9 cellular contexts compared by ENCODE assay signal in the genomic region with DNA sequence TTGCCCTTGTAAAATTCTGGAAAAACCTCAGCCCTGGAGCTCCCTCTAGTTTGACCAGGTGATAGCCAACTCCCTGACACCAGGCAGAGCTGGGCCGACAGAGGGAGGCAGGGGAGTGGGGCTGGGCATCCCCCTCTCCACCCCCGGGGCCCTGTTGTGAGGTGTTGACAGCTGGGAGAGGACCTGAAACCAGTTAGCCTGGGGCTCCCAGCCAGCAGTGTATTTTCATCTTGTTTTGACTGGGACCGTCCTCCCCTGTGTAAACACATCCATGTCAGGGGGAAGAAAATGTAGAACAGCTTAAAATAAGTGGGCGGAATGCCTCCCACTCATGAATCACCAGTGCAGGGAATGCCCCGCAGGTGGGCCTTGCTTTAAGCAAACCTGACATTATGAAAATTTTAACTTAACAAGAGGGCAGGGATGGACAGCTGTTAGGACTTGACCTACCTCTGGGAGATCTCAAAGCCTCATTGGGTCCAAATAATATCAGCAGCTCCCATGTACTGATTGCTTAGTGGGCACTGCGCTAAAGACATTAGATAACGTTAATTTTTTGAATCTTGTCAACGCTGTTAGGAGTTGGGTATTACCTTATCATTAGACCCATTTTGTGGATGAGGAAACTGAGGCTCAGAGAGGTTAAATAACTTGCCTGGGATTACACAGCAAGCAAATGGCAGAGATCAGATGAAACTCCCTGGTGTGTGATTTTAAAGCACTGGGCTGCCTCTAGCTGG. TPM values are rescaled to one million over a fixed set of nuclear protein-coding genes. Genes with fewer than 3 reads are reported as not detected.
DNase-seq lines count a peak whose midpoint lies in the region; ATAC-seq, FAIRE-seq and TF ChIP-seq lines count a peak whose summit lies in the region.
"Had no signal": no experiment of that assay in that cellular context is flagged by ENCODE, and none has a peak within 500 bp of the region (broad histone marks: within the 10 kb centered on the region; RNA-seq: fewer than 3 reads in every experiment).

No MANE protein-coding gene starts in this region.

- H3K36me3 ChIP-seq in H1 (ENCODE audit: control insufficient read depth in 2 of 4, insufficient read depth in 4 of 4, low read length in 3 of 4) = no peaks in the 10 kb centered on the region

- no peaks in the 10 kb centered on the region for H3K9me3 ChIP-seq in H1 (ENCODE audit: insufficient read depth in 2 of 2, low read depth in 1 of 2, low read length in 1 of 2)

- H2BK12ac ChIP-seq in H1 (ENCODE audit: low read depth, low read length) = no peak overlapping the region

- no peak overlapping the region for H3K14ac ChIP-seq in H1 (ENCODE audit: insufficient read length)

- POLR2A ChIA-PET in H1 (lab: Charles Lee; ENCODE audit: partially characterized antibody) = interaction anchor here (1.3 to 4.7 kb wide), 2 partner anchors 13 to 21 kb away, joined by 3 to 51 read pairs; no protein-coding TSS in a partner anchor

- H3K4me1 ChIP-seq in H1 (replicated peaks in 1 of 4; ENCODE audit: control insufficient read depth in 3 of 4, insufficient read depth in 4 of 4, low read length in 3 of 4) (peaks cover 0 to 17% (median 11%) of the 10 kb centered on the region in 4 experiments; a peak in 5 of 7 replicates), foreskin keratinocyte (no peaks in the 10 kb centered on the region)

- 85% methylated on average over 8 of the region's 8 CpGs; no CpG with 5 or more reads in 1 of the 2 experiments for WGBS in H1 (ENCODE audit: extremely low coverage in 1 of 2, insufficient coverage in 1 of 2, insufficient read length in 1 of 2, insufficient replicate concordance in 2 of 2, low coverage in 1 of 2, low lambda C conversion rate in 2 of 2, missing lambda C conversion rate in 1 of 2), 2 experiments

- no peak overlapping the region for H3K4ac ChIP-seq in H1 (replicated peaks; ENCODE audit: insufficient read length, low read depth, low read length)

- no peak overlapping the region for H2BK15ac ChIP-seq in H1 (ENCODE audit: low read length)

- H3K27me3 ChIP-seq in H1 (replicated peaks in 1 of 4; ENCODE audit: control insufficient read depth in 3 of 4, extremely low read depth in 1 of 4, insufficient read depth in 3 of 4, low read length in 3 of 4) (no peaks in the 10 kb centered on the region), foreskin keratinocyte (no peaks in the 10 kb centered on the region)

- H3K36me3 Mint-ChIP-seq in stimulated activated naive B cell treated with anti-CD40 and anti-IgM and Interleukin-4, amounts not matched to agents 10 μg/mL and 1 μg/mL and 100 μg/mL, for 72 hours = no peaks in the 10 kb centered on the region

- H3K23ac ChIP-seq in H1 (ENCODE audit: insufficient read length) = no peak overlapping the region

- no peak overlapping the region for H3K4me3 Mint-ChIP-seq in stimulated activated naive B cell treated with anti-CD40 and anti-IgM and Interleukin-4, amounts not matched to agents 10 μg/mL and 1 μg/mL and 100 μg/mL, for 72 hours

- FAIRE-seq in H1 (lab: Jason Lieb, UNC) = no peak

- H2BK5ac ChIP-seq in H1 (ENCODE audit: low read depth, low read length) = no peak overlapping the region

- H4K20me1 ChIP-seq in H1 (replicated peaks in 1 of 2; ENCODE audit: control insufficient read depth in 1 of 2, insufficient read depth in 2 of 2, low read length in 2 of 2) = no peaks in the 10 kb centered on the region

- no peak overlapping the region for H4K8ac ChIP-seq in H1 (ENCODE audit: extremely low read depth, insufficient read depth, low read length)

- ATAC-seq in HG03064 (IDR thresholded peaks at IDR 0.05; ENCODE audit: low read depth, unreplicated experiment) (peak; percentile 63), GM19328 (IDR thresholded peaks at IDR 0.05; ENCODE audit: unreplicated experiment) (no peak), foreskin keratinocyte (no peak)
- ATAC-seq in stimulated activated naive B cell treated with anti-CD40 and anti-IgM and Interleukin-4, amounts not matched to agents 10 μg/mL and 1 μg/mL and 100 μg/mL, for 72 hours (replicated peaks) = peak; percentile 85 to 92

- no peak for TF ChIP-seq EP300 in H1 (IDR thresholded peaks at IDR 0.05; ENCODE audit: borderline replicate concordance in 1 of 2, low read depth in 2 of 2, low read length in 2 of 2)

- H4K5ac ChIP-seq in H1 (ENCODE audit: insufficient read length, low read depth, low read length) = no peak overlapping the region

- H3K9ac ChIP-seq in H1 (replicated peaks in 1 of 4; ENCODE audit: extremely low read depth in 1 of 4, low read depth in 3 of 4, low read length in 3 of 4) = no peak overlapping the region

- DNase-seq in NCI-H1417 (lab: John Stamatoyannopoulos, UW) = peak in 2 of 3 experiments; percentile 68 to 89
- no peak for DNase-seq in NCI-H1417 treated with DMSO at 0.1 percent for 48 hours (lab: John Stamatoyannopoulos, UW)
- DNase-seq in H1 (ENCODE audit: low read depth in 1 of 2, low spot score in 2 of 2) = no peak
- peak; percentile 30 for DNase-seq in stimulated activated naive B cell treated with anti-CD40 and anti-IgM and Interleukin-4, amounts not matched to agents 10 μg/mL and 1 μg/mL and 100 μg/mL, for 72 hours
- DNase-seq in foreskin keratinocyte = no peak
- DNase-seq in NCI-H146 treated with DMSO at 0.1 percent for 48 hours (lab: John Stamatoyannopoulos, UW; ENCODE audit: unreplicated experiment) = no peak

- no peak overlapping the region for H3K4me3 ChIP-seq in H1 (ENCODE audit: extremely low read depth in 1 of 4, insufficient read depth in 2 of 4, low read depth in 3 of 4, low read length in 4 of 4)

- no peaks in the 10 kb centered on the region for H3K9me3 Mint-ChIP-seq in stimulated activated naive B cell treated with anti-CD40 and anti-IgM and Interleukin-4, amounts not matched to agents 10 μg/mL and 1 μg/mL and 100 μg/mL, for 72 hours

- no peak overlapping the region for H2BK20ac ChIP-seq in H1 (ENCODE audit: low read length)

- no peaks in the 10 kb centered on the region for H3K23me2 ChIP-seq in H1 (ENCODE audit: low read depth, low read length)

- no peak overlapping the region for H2BK120ac ChIP-seq in H1 (replicated peaks; ENCODE audit: low read depth, low read length)

- no peak overlapping the region for H3K27ac ChIP-seq in H1 (ENCODE audit: low read depth, low read length)
- H3K27ac ChIP-seq in foreskin keratinocyte = no peak overlapping the region

- CTCF ChIA-PET in H1 (lab: Charles Lee; ENCODE audit: partially characterized antibody) = interaction anchor here (0.7 to 4.7 kb wide), 15 partner anchors 8 to 75 kb away, joined by 3 to 50 read pairs (median 4); partner anchors contain the start of gene TSC22D3

- H3K27ac Mint-ChIP-seq in stimulated activated naive B cell treated with anti-CD40 and anti-IgM and Interleukin-4, amounts not matched to agents 10 μg/mL and 1 μg/mL and 100 μg/mL, for 72 hours = no peak overlapping the region

- H2AFZ ChIP-seq in H1 (ENCODE audit: low read length) = no peak overlapping the region

- TF ChIP-seq CTCF in H1 (IDR thresholded peaks at IDR 0.05; ENCODE audit: control extremely low read depth in 1 of 3, insufficient read depth in 1 of 3, low read depth in 1 of 3, low read length in 3 of 3) = peak in 1 of 3 experiments; percentile 15; a peak in 1 of 4 replicates
- no peak for TF ChIP-seq CTCF in foreskin keratinocyte (conservative IDR thresholded peaks at IDR 0.05)

- H3K4me1 Mint-ChIP-seq in stimulated activated naive B cell treated with anti-CD40 and anti-IgM and Interleukin-4, amounts not matched to agents 10 μg/mL and 1 μg/mL and 100 μg/mL, for 72 hours = peaks cover 8 to 20% of the 10 kb centered on the region in 2 donors

- no peaks in the 10 kb centered on the region for H3K27me3 Mint-ChIP-seq in stimulated activated naive B cell treated with anti-CD40 and anti-IgM and Interleukin-4, amounts not matched to agents 10 μg/mL and 1 μg/mL and 100 μg/mL, for 72 hours

- H3K4me2 ChIP-seq in H1 (ENCODE audit: insufficient read depth in 1 of 2, low read depth in 2 of 2, low read length in 2 of 2) = no peak overlapping the region; a peak in 1 of 4 replicates

- no peak overlapping the region for H3K56ac ChIP-seq in H1 (replicated peaks; ENCODE audit: insufficient read length, low read depth, low read length)

- no peak overlapping the region for H2AK5ac ChIP-seq in H1 (ENCODE audit: low read depth, low read length)

- no peak overlapping the region for H4K91ac ChIP-seq in H1 (replicated peaks; ENCODE audit: insufficient read length, low read length)

- no peaks in the 10 kb centered on the region for H3K79me2 ChIP-seq in H1 (ENCODE audit: control insufficient read depth in 1 of 2, insufficient read depth in 2 of 2, low read length in 2 of 2)

- H3K79me1 ChIP-seq in H1 (ENCODE audit: low read depth, low read length) = no peaks in the 10 kb centered on the region

- TF ChIP-seq RAD21 in H1 (IDR thresholded peaks at IDR 0.05 in 1 of 2, conservative IDR thresholded peaks at IDR 0.05 in 1 of 2; ENCODE audit: low read depth in 2 of 2, low read length in 2 of 2) = peak in 1 of 2 experiments; percentile 30; a peak in 1 of 4 replicates

- H3K18ac ChIP-seq in H1 (ENCODE audit: extremely low read depth, low read length) = no peak overlapping the region

- no peak for TF ChIP-seq POLR2A in H1 (IDR thresholded peaks at IDR 0.05; ENCODE audit: control extremely low read depth in 1 of 2, low read depth in 2 of 2, low read length in 2 of 2)

TF ChIP-seq in H1, 55 proteins besides CTCF, POLR2A, EP300 and RAD21 (continues in another document):
- TF ChIP-seq SUZ12 (IDR thresholded peaks at IDR 0.05; ENCODE audit: low read length) = no peak
- peak; percentile 82; the same call in 1 of the 2 replicates for TF ChIP-seq KDM1A (IDR thresholded peaks at IDR 0.05; ENCODE audit: borderline replicate concordance, low read length)

RNA-seq across cellular contexts. Expression of gene TSC22D3, which starts 45.9 kb away (rescaled TPM):
- 7.6 TPM in 2 replicates for total RNA-seq in H1 (2021; fragmentation: NEBNext Ultra II Directional; extraction: Animal tissue kit (Norgen Biotek cat#: 25700))
- polyA plus RNA-seq in H1 (2011; rRNA removed) (12.9 and 19.1 TPM in 2 replicates), foreskin keratinocyte (23.5 and 38.4 TPM in 2 replicates)
- polyA plus RNA-seq in H1 (2011; cell fraction: cytosol; rRNA removed) = 24.8 TPM
- 38.1 TPM for polyA plus RNA-seq in H1 (2011; cell fraction: nucleus; rRNA removed)
- polyA plus RNA-seq in H1 (2012, experiment 1 of 2) = 7.3 to 10.6 TPM (median 8.5 TPM) in 4 replicates
- polyA plus RNA-seq in H1 (2012, experiment 2 of 2) = 4.2 TPM
- 7.2 TPM for polyA plus RNA-seq in H1 (2013, experiment 1 of 2)
- polyA plus RNA-seq in H1 (2013, experiment 2 of 2) = 7.5 TPM
- 8.6 and 11.4 TPM in 2 replicates for polyA minus RNA-seq in H1 (2011; rRNA and poly(A)+ RNA removed)
- polyA minus RNA-seq in H1 (2011; cell fraction: cytosol; rRNA and poly(A)+ RNA removed) = 11.3 TPM
- 26.9 TPM for polyA minus RNA-seq in H1 (2011; cell fraction: nucleus; rRNA and poly(A)+ RNA removed)
- 27.0 and 40.8 TPM in 2 replicates for total RNA-seq in foreskin keratinocyte

RNA-seq across cellular contexts. Expression of gene NCBP2L, which starts 47.8 kb away (rescaled TPM):
- not detected in 2 replicates for total RNA-seq in H1 (2021; fragmentation: NEBNext Ultra II Directional; extraction: Animal tissue kit (Norgen Biotek cat#: 25700))
- polyA plus RNA-seq in H1 (2011; rRNA removed) (not detected in 2 replicates), foreskin keratinocyte (not detected in 2 replicates)
- polyA plus RNA-seq in H1 (2011; cell fraction: cytosol; rRNA removed) = not detected
- polyA plus RNA-seq in H1 (2011; cell fraction: nucleus; rRNA removed) = not detected
- not detected in 4 replicates for polyA plus RNA-seq in H1 (2012, experiment 1 of 2)
- polyA plus RNA-seq in H1 (2012, experiment 2 of 2) = not detected
- polyA plus RNA-seq in H1 (2013, experiment 1 of 2) = not detected
- polyA plus RNA-seq in H1 (2013, experiment 2 of 2) = not detected
- not detected in 2 replicates for polyA minus RNA-seq in H1 (2011; rRNA and poly(A)+ RNA removed)
- polyA minus RNA-seq in H1 (2011; cell fraction: cytosol; rRNA and poly(A)+ RNA removed) = not detected
- not detected for polyA minus RNA-seq in H1 (2011; cell fraction: nucleus; rRNA and poly(A)+ RNA removed)
- total RNA-seq in foreskin keratinocyte = not detected in 2 replicates
- polyA plus RNA-seq: AG04450 had no signal

Comparison
In these comparisons a context has a peak if more than half of its experiments do, and no peak if none do; other contexts are left out.
1. DNase-seq: peak in NCI-H1417 (2 of 3) and stimulated activated naive B cell treated with anti-CD40 and anti-IgM and Interleukin-4, amounts not matched to agents 10 μg/mL and 1 μg/mL and 100 μg/mL, for 72 hours (single experiment); none in NCI-H1417 treated with DMSO at 0.1 percent for 48 hours (single experiment), H1 (0 of 2), foreskin keratinocyte (0 of 2) and NCI-H146 treated with DMSO at 0.1 percent for 48 hours (single experiment).
2. ATAC-seq: peak in HG03064 (single experiment) and stimulated activated naive B cell treated with anti-CD40 and anti-IgM and Interleukin-4, amounts not matched to agents 10 μg/mL and 1 μg/mL and 100 μg/mL, for 72 hours (2 of 2); none in GM19328 (single experiment) and foreskin keratinocyte (single experiment).